9 cellular contexts compared by ENCODE assay signal in genomic region chr2:25313711-25314513, GRCh38.
DNase-seq lines count a peak whose midpoint lies in the region; ATAC-seq and TF ChIP-seq lines count a peak whose summit lies in the region.
"Had no signal": no experiment of that assay in that cellular context is flagged by ENCODE, and none has a peak within 500 bp of the region (broad histone marks: within the 10 kb centered on the region; RNA-seq: fewer than 3 reads in every experiment).

No MANE protein-coding gene starts in this region.

- no peak for DNase-seq in central memory CD8-positive, alpha-beta T cell (ENCODE audit: low spot score in 2 of 2)
- DNase-seq in DMS53 treated with DMSO at 0.1 percent for 48 hours (lab: John Stamatoyannopoulos, UW; ENCODE audit: unreplicated experiment) (no peak), NCI-H510A treated with DMSO at 0.1 percent for 48 hours (lab: John Stamatoyannopoulos, UW) (no peak)
- DNase-seq: NCI-H1048 had no signal

- peak overlapping the region; percentile 61 for H3K27ac Mint-ChIP-seq in central memory CD8-positive, alpha-beta T cell (ENCODE audit: low read depth)

- H3K4me3 ChIP-seq in skin epidermis = peak overlapping the region in 1 of 7 experiments; percentile 6

- H3K36me3 Mint-ChIP-seq in central memory CD8-positive, alpha-beta T cell (ENCODE audit: insufficient read depth) = peaks cover 1% of the 10 kb centered on the region

- no peaks in the 10 kb centered on the region for H3K27me3 Mint-ChIP-seq in central memory CD8-positive, alpha-beta T cell

- ATAC-seq in GM19397 (IDR thresholded peaks at IDR 0.05; ENCODE audit: unreplicated experiment) (peak; percentile 12), HG03460 (IDR thresholded peaks at IDR 0.05; ENCODE audit: unreplicated experiment) (peak; percentile 4), GM18505 (IDR thresholded peaks at IDR 0.05; ENCODE audit: unreplicated experiment) (no peak), HG02840 (IDR thresholded peaks at IDR 0.05; ENCODE audit: low FRiP score, unreplicated experiment) (no peak)
- ATAC-seq in central memory CD8-positive, alpha-beta T cell (replicated peaks; ENCODE audit: extremely low read depth, poor library complexity, severe bottlenecking) = peak; percentile 37

- H3K4me3 Mint-ChIP-seq in central memory CD8-positive, alpha-beta T cell = peak overlapping the region; percentile 64

- no peak for TF ChIP-seq POLR2A in GM18505 (IDR thresholded peaks at IDR 0.05; ENCODE audit: borderline replicate concordance, extremely low read depth, insufficient read depth, insufficient read length)

- no peaks in the 10 kb centered on the region for H3K9me3 Mint-ChIP-seq in central memory CD8-positive, alpha-beta T cell

- peaks cover 33% of the 10 kb centered on the region for H3K4me1 Mint-ChIP-seq in central memory CD8-positive, alpha-beta T cell

- H3K27ac ChIP-seq in skin epidermis = peak overlapping the region in 16 of 21 experiments; percentile 3 to 83 (median 70)

Comparison
In these comparisons a context has a peak if more than half of its experiments do, and no peak if none do; other contexts are left out.
1. ATAC-seq: peak in GM19397 (single experiment), HG03460 (single experiment) and central memory CD8-positive, alpha-beta T cell (single experiment); none in GM18505 (single experiment) and HG02840 (single experiment).